In genomic region chr2:118577202-118577601, GRCh38 we compare ENCODE assay signal across 25 cellular contexts.
"Had no signal": no experiment of that assay in that cellular context is flagged by ENCODE, and none has a peak within 500 bp of the region (broad histone marks: within the 10 kb centered on the region; RNA-seq: fewer than 3 reads in every experiment).

No MANE protein-coding gene starts in this region.

- ATAC-seq: activated naive CD8-positive, alpha-beta T cell treated with anti-CD3 and anti-CD28 coated beads, Interleukin-2, amount 50 U/mL, for 24 hours; activated T-cell treated with anti-CD3 and anti-CD28 coated beads, Interleukin-2, amount 50 U/mL, for 72 hours; heart left ventricle; left lung; naive thymus-derived CD4-positive, alpha-beta T cell; sciatic nerve; stimulated activated naive B cell treated with anti-CD40 and anti-IgM and Interleukin-4, amounts not matched to agents 10 μg/mL and 1 μg/mL and 100 μg/mL, for 72 hours had no signal

- H3K27ac Mint-ChIP-seq: activated CD4-positive, alpha-beta memory T cell treated with anti-CD3 and anti-CD28 coated beads, Interleukin-2, amount 10 ng/mL, durations not matched to agents 7 days and 5 days; activated CD4-positive, alpha-beta T cell treated with anti-CD3 and anti-CD28 coated beads, Interleukin-2, amount 10 ng/mL, durations not matched to agents 24 days and 14 days; activated naive CD4-positive, alpha-beta T cell treated with anti-CD3 and anti-CD28 coated beads for 36 hours; activated naive CD8-positive, alpha-beta T cell treated with anti-CD3 and anti-CD28 coated beads, Interleukin-2, amount 50 U/mL, for 24 hours; activated T-cell treated with anti-CD3 and anti-CD28 coated beads, Interleukin-2, amount 50 U/mL, for 72 hours; dendritic cell treated with granulocyte-macrophage colony-stimulating factor and Interleukin-4, amounts not matched to agents 40 ng/mL and 50 ng/mL, for 4 days; naive thymus-derived CD4-positive, alpha-beta T cell; stimulated activated naive B cell treated with anti-CD40 and anti-IgM and Interleukin-4, amounts not matched to agents 10 μg/mL and 1 μg/mL and 100 μg/mL, for 72 hours had no signal

- H3K4me1 Mint-ChIP-seq: activated CD4-positive, alpha-beta memory T cell treated with anti-CD3 and anti-CD28 coated beads, Interleukin-2, amount 10 ng/mL, durations not matched to agents 7 days and 5 days; activated CD4-positive, alpha-beta T cell treated with anti-CD3 and anti-CD28 coated beads, Interleukin-2, amount 10 ng/mL, durations not matched to agents 24 days and 14 days; activated naive CD8-positive, alpha-beta T cell treated with anti-CD3 and anti-CD28 coated beads, Interleukin-2, amount 50 U/mL, for 24 hours; neural crest cell; stimulated activated naive B cell treated with anti-CD40 and anti-IgM and Interleukin-4, amounts not matched to agents 10 μg/mL and 1 μg/mL and 100 μg/mL, for 72 hours had no signal

- H3K27ac ChIP-seq: brain microvascular endothelial cell, heart left ventricle, upper lobe of left lung had no signal

- H3K4me3 Mint-ChIP-seq: activated CD4-positive, alpha-beta memory T cell treated with anti-CD3 and anti-CD28 coated beads, Interleukin-2, amount 10 ng/mL, durations not matched to agents 7 days and 5 days; activated CD4-positive, alpha-beta T cell treated with anti-CD3 and anti-CD28 coated beads, Interleukin-2, amount 10 ng/mL, durations not matched to agents 24 days and 14 days; activated naive CD4-positive, alpha-beta T cell treated with anti-CD3 and anti-CD28 coated beads for 36 hours; activated naive CD8-positive, alpha-beta T cell treated with anti-CD3 and anti-CD28 coated beads, Interleukin-2, amount 50 U/mL, for 24 hours; activated T-cell treated with anti-CD3 and anti-CD28 coated beads, Interleukin-2, amount 50 U/mL, for 72 hours; dendritic cell treated with granulocyte-macrophage colony-stimulating factor and Interleukin-4, amounts not matched to agents 40 ng/mL and 50 ng/mL, for 4 days; naive thymus-derived CD4-positive, alpha-beta T cell; neural crest cell; stimulated activated naive B cell treated with anti-CD40 and anti-IgM and Interleukin-4, amounts not matched to agents 10 μg/mL and 1 μg/mL and 100 μg/mL, for 72 hours had no signal

- H3K4me1 ChIP-seq: heart left ventricle, left lung, upper lobe of left lung had no signal

- H3K27me3 ChIP-seq: brain microvascular endothelial cell, heart left ventricle, upper lobe of left lung had no signal

- H3K9me3 Mint-ChIP-seq: activated CD4-positive, alpha-beta memory T cell treated with anti-CD3 and anti-CD28 coated beads, Interleukin-2, amount 10 ng/mL, durations not matched to agents 7 days and 5 days; activated CD4-positive, alpha-beta T cell treated with anti-CD3 and anti-CD28 coated beads, Interleukin-2, amount 10 ng/mL, durations not matched to agents 24 days and 14 days; activated naive CD4-positive, alpha-beta T cell treated with anti-CD3 and anti-CD28 coated beads for 36 hours; activated naive CD8-positive, alpha-beta T cell treated with anti-CD3 and anti-CD28 coated beads, Interleukin-2, amount 50 U/mL, for 24 hours; activated T-cell treated with anti-CD3 and anti-CD28 coated beads, Interleukin-2, amount 50 U/mL, for 72 hours; neural crest cell; stimulated activated naive B cell treated with anti-CD40 and anti-IgM and Interleukin-4, amounts not matched to agents 10 μg/mL and 1 μg/mL and 100 μg/mL, for 72 hours had no signal

- H3K36me3 Mint-ChIP-seq: naive thymus-derived CD4-positive, alpha-beta T cell; stimulated activated naive B cell treated with anti-CD40 and anti-IgM and Interleukin-4, amounts not matched to agents 10 μg/mL and 1 μg/mL and 100 μg/mL, for 72 hours had no signal

- DNase-seq: activated CD4-positive, alpha-beta memory T cell treated with anti-CD3 and anti-CD28 coated beads, Interleukin-2, amount 10 ng/mL, durations not matched to agents 7 days and 5 days; activated CD4-positive, alpha-beta T cell treated with anti-CD3 and anti-CD28 coated beads, Interleukin-2, amount 10 ng/mL, durations not matched to agents 24 days and 14 days; activated effector memory CD4-positive, alpha-beta T cell treated with Interleukin-2 at 50 U/mL for 16 hours; activated naive CD4-positive, alpha-beta T cell treated with anti-CD3 and anti-CD28 coated beads for 36 hours; activated naive CD8-positive, alpha-beta T cell treated with anti-CD3 and anti-CD28 coated beads, Interleukin-2, amount 50 U/mL, for 24 hours; activated T-cell treated with anti-CD3 and anti-CD28 coated beads, Interleukin-2, amount 50 U/mL, for 72 hours; anterior cingulate cortex; brain microvascular endothelial cell; caudate nucleus; effector CD4-positive, alpha-beta T cell; erythroblast; kidney; left lung; naive thymus-derived CD4-positive, alpha-beta T cell; occipital lobe; posterior cingulate gyrus; stimulated activated CD4-positive, alpha-beta T cell treated with anti-CD3 and anti-CD28 coated beads, Interleukin-2, amount 100 ng/mL, for 48 hours; stimulated activated CD8-positive, alpha-beta memory T cell treated with anti-CD3 and anti-CD28 coated beads, Interleukin-4, amount 100 ng/mL, for 48 hours; stimulated activated naive B cell treated with anti-CD40 and anti-IgM and Interleukin-4, amounts not matched to agents 10 μg/mL and 1 μg/mL and 100 μg/mL, for 72 hours; upper lobe of left lung had no signal

- H3K36me3 ChIP-seq: brain microvascular endothelial cell, heart left ventricle, left lung, upper lobe of left lung had no signal

- H3K9me3 ChIP-seq: heart left ventricle, left lung, upper lobe of left lung had no signal

- H3K27me3 Mint-ChIP-seq: activated CD4-positive, alpha-beta T cell treated with anti-CD3 and anti-CD28 coated beads, Interleukin-2, amount 10 ng/mL, durations not matched to agents 24 days and 14 days; dendritic cell treated with granulocyte-macrophage colony-stimulating factor and Interleukin-4, amounts not matched to agents 40 ng/mL and 50 ng/mL, for 4 days had no signal

- H3K4me3 ChIP-seq: heart left ventricle, left lung, lung, upper lobe of left lung had no signal
